8 cellular contexts compared by ENCODE assay signal in the genomic region with DNA sequence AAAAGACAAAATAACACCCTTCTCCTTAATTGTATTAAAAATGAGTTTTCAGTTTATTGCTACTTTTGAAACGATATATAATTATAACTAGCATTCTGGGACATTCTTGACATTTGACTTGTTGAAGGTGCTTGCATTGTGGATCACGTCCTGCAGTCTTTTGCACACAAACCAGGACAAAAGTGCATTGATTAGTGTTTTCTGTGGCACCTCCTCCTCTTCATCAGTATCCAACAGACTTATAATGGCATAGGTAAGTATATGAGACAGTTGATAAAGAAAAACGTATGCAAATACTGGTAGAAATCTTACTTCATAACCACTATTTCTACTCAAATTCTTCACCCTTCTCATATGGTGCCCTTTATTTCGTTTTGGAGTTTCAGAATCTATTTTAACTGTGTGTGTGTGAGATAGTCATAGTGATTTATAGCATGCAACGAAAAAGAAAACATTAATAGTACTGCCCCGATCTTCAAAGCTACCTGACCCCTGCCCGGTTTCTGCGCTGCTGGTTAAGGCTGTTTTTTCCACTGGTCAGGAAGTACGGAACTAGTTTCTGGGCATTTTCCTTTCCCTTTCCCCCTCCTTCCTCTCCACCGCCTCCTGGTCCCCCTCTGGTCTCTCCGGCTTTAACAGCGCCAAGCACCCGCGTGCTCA. TPM values are rescaled to one million over a fixed set of nuclear protein-coding genes. Genes with fewer than 3 reads are reported as not detected.
DNase-seq lines count a peak whose midpoint lies in the region; ATAC-seq and TF ChIP-seq lines count a peak whose summit lies in the region.

No MANE protein-coding gene starts in this region.

- H4K20me1 ChIP-seq in smooth muscle cell (ENCODE audit: low read depth), result peaks cover 32% of the 10 kb centered on the region

- H3K79me2 ChIP-seq in smooth muscle cell (ENCODE audit: low read depth), result peaks cover 39% of the 10 kb centered on the region

- no peaks in the 10 kb centered on the region for H3K9me3 ChIP-seq in left ventricle myocardium inferior (replicated peaks)
- H3K9me3 ChIP-seq in smooth muscle cell (replicated peaks; ENCODE audit: low read depth), result no peaks in the 10 kb centered on the region

- peak overlapping the region; percentile 96 for H3K4me2 ChIP-seq in smooth muscle cell

- peak; percentile 51 for ATAC-seq in Right ventricle myocardium inferior
- peak; percentile 25 for ATAC-seq in HG03025 (IDR thresholded peaks at IDR 0.05; ENCODE audit: low FRiP score, unreplicated experiment)

- 11% methylated on average over 14 of the region's 14 CpGs for WGBS in smooth muscle cell (ENCODE audit: low lambda C conversion rate)

- TF ChIP-seq CTCF in WI38 (IDR thresholded peaks at IDR 0.05; ENCODE audit: low read depth, low read length), result no peak
- no peak for TF ChIP-seq CTCF in left ventricle myocardium inferior (IDR thresholded peaks at IDR 0.05; ENCODE audit: borderline replicate concordance)
- TF ChIP-seq CTCF in smooth muscle cell (IDR thresholded peaks at IDR 0.05; ENCODE audit: borderline replicate concordance, insufficient read depth, poor library complexity, severe bottlenecking), result no peak

- H3K27me3 ChIP-seq in left ventricle myocardium inferior (ENCODE audit: low read depth), result no peaks in the 10 kb centered on the region
- H3K27me3 ChIP-seq in smooth muscle cell (ENCODE audit: low read depth), result no peaks in the 10 kb centered on the region

- H3K4me3 ChIP-seq in WI38 (ENCODE audit: low read depth, low read length), result peak overlapping the region; percentile 94
- H3K4me3 ChIP-seq in left ventricle myocardium inferior, result peak overlapping the region; percentile 90
- peak overlapping the region; percentile 88 for H3K4me3 ChIP-seq in smooth muscle cell

- H3F3A ChIP-seq in smooth muscle cell (ENCODE audit: low read depth), result no peaks in the 10 kb centered on the region

- no peak for DNase-seq in Right ventricle myocardium inferior (ENCODE audit: missing footprints)
- DNase-seq in cardiac septum (ENCODE audit: low spot score), result no peak
- no peak for DNase-seq in left ventricle myocardium inferior
- DNase-seq in smooth muscle cell (lab: John Stamatoyannopoulos, UW; ENCODE audit: unreplicated experiment), result no peak
- DNase-seq in NCI-H2227 (lab: John Stamatoyannopoulos, UW; ENCODE audit: unreplicated experiment), result no peak
- DNase-seq in NCI-H2107 treated with DMSO at 0.1 percent for 48 hours (lab: John Stamatoyannopoulos, UW; ENCODE audit: unreplicated experiment), result no peak

- intact Hi-C loops in Right ventricle myocardium inferior (cut with DNase I) (loop anchor here (5.0 kb wide), 1 partner anchor 145 kb away; the partner anchor contains the start of gene CCNH), cardiac septum (cut with DNase I) (loop anchor here (1.0 to 5.0 kb wide), 2 partner anchors 145 to 650 kb away; partner anchors contain the start of genes CCNH and COX7C), left ventricle myocardium inferior (cut with micrococcal nuclease) (no loop called here)

- H3K36me3 ChIP-seq in left ventricle myocardium inferior, result no peaks in the 10 kb centered on the region
- H3K36me3 ChIP-seq in smooth muscle cell (ENCODE audit: low read depth), result no peaks in the 10 kb centered on the region

- peak overlapping the region; percentile 96 for H3K27ac ChIP-seq in left ventricle myocardium inferior (replicated peaks)
- H3K27ac ChIP-seq in smooth muscle cell (ENCODE audit: low read depth), result peak overlapping the region; percentile 73

- H3K9ac ChIP-seq in smooth muscle cell (ENCODE audit: low read depth), result peak overlapping the region; percentile 87

- H3K4me1 ChIP-seq in left ventricle myocardium inferior, result peaks cover 43% of the 10 kb centered on the region
- H3K4me1 ChIP-seq in smooth muscle cell (ENCODE audit: low read depth), result peaks cover 15% of the 10 kb centered on the region

- H2AFZ ChIP-seq in smooth muscle cell (ENCODE audit: low read depth), result peak overlapping the region; percentile 93

RNA-seq across cellular contexts. Expression of gene RASA1, which starts 0.6 kb away (rescaled TPM):
- total RNA-seq in Right ventricle myocardium inferior (19.8 TPM), cardiac septum (19.2 TPM), left ventricle myocardium inferior (18.0 TPM), smooth muscle cell (59.6 and 69.5 TPM in 2 replicates)
- polyA plus RNA-seq in smooth muscle cell, result 21.3 and 28.9 TPM in 2 replicates
